7 cellular contexts compared by ENCODE assay signal in genomic region chr12:6475233-6475975, GRCh38. TPM values are rescaled to one million over a fixed set of nuclear protein-coding genes. Genes with fewer than 3 reads are reported as not detected.
"Had no signal": no experiment of that assay in that cellular context is flagged by ENCODE, and none has a peak within 500 bp of the region (broad histone marks: within the 10 kb centered on the region; RNA-seq: fewer than 3 reads in every experiment).

No MANE protein-coding gene starts in this region.

RNA-seq across cellular contexts. Expression of gene CD27, which starts 30.6 kb away (rescaled TPM):
- total RNA-seq: PC-3, PC-9, Right ventricle myocardium inferior, RPMI7951, SJSA1, SK-MEL-5 had no signal
- polyA plus RNA-seq: SK-N-SH had no signal
